ENCODE assay signal across 1 cellular context in the genomic region with DNA sequence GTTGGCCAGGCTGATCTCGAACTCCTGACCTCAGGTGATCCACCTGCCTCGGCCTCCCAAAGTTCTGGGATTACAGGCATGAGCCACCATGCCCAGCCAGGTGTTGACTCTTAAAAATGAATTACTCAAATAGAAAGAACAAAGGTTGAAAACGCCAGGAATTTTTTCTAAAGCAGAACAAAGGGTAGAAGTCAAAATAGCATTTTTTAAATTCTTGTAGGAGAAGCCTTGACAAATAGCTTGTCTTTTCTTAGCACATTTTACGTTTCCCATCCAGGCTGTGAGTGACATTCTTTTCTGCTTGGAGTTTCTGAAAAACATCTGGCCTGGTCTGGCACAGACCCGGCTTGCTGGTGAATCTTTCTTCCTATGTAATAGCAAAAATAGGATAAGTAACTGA.
TF ChIP-seq lines count a peak whose summit lies in the region.

No MANE protein-coding gene starts in this region.

TF ChIP-seq in GM23338, 12 proteins besides CTCF, POLR2A, EP300 and RAD21 (continued from another document):
- TF ChIP-seq, protein P1, sequence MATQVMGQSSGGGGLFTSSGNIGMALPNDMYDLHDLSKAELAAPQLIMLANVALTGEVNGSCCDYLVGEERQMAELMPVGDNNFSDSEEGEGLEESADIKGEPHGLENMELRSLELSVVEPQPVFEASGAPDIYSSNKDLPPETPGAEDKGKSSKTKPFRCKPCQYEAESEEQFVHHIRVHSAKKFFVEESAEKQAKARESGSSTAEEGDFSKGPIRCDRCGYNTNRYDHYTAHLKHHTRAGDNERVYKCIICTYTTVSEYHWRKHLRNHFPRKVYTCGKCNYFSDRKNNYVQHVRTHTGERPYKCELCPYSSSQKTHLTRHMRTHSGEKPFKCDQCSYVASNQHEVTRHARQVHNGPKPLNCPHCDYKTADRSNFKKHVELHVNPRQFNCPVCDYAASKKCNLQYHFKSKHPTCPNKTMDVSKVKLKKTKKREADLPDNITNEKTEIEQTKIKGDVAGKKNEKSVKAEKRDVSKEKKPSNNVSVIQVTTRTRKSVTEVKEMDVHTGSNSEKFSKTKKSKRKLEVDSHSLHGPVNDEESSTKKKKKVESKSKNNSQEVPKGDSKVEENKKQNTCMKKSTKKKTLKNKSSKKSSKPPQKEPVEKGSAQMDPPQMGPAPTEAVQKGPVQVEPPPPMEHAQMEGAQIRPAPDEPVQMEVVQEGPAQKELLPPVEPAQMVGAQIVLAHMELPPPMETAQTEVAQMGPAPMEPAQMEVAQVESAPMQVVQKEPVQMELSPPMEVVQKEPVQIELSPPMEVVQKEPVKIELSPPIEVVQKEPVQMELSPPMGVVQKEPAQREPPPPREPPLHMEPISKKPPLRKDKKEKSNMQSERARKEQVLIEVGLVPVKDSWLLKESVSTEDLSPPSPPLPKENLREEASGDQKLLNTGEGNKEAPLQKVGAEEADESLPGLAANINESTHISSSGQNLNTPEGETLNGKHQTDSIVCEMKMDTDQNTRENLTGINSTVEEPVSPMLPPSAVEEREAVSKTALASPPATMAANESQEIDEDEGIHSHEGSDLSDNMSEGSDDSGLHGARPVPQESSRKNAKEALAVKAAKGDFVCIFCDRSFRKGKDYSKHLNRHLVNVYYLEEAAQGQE (IDR thresholded peaks at IDR 0.05; ENCODE audit: unreplicated experiment), result no peak
- TF ChIP-seq JUNB (IDR thresholded peaks at IDR 0.05; ENCODE audit: unreplicated experiment) (no peak), ZNF331 (CRISPR knock-in tag; IDR thresholded peaks at IDR 0.05; ENCODE audit: low read depth) (no peak), POLR2AphosphoS5 (IDR thresholded peaks at IDR 0.05; ENCODE audit: low read depth) (no peak), ZNF462 (CRISPR knock-in tag; IDR thresholded peaks at IDR 0.05) (no peak), EZH2 (IDR thresholded peaks at IDR 0.05; ENCODE audit: low read depth, unreplicated experiment) (no peak), NANOG (IDR thresholded peaks at IDR 0.05; ENCODE audit: borderline replicate concordance) (no peak), ZNF114 (CRISPR knock-in tag; IDR thresholded peaks at IDR 0.05) (no peak), STAT1 (IDR thresholded peaks at IDR 0.05; ENCODE audit: unreplicated experiment) (no peak), EZH2phosphoT487 (IDR thresholded peaks at IDR 0.05; ENCODE audit: unreplicated experiment) (no peak), CREB1 (CRISPR knock-in tag; IDR thresholded peaks at IDR 0.05; ENCODE audit: low read depth) (no peak)
